9 cellular contexts compared by ENCODE assay signal in the genomic region with DNA sequence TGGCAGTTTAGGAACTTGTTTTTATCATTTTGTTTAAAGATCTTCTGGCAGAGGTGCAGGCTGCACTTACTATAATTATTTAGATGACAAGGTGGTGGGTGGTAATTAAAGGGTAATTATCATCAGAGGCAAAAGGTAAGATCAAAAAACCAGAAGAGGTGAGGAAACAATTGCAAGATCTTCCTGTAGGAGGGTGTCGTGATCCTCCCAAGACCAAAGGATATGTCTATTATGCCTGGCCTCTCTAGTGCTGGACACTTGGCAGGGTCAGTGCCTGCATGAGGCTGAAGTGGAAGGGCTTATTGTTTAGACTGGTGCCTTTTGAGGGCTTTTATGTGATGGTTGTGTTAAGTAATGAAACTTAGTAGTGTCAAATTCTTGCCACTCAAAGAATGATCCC. TPM values are rescaled to one million over a fixed set of nuclear protein-coding genes. Genes with fewer than 3 reads are reported as not detected.
DNase-seq lines count a peak whose midpoint lies in the region; ATAC-seq, FAIRE-seq and TF ChIP-seq lines count a peak whose summit lies in the region.
"Had no signal": no experiment of that assay in that cellular context is flagged by ENCODE, and none has a peak within 500 bp of the region (broad histone marks: within the 10 kb centered on the region; RNA-seq: fewer than 3 reads in every experiment).

No MANE protein-coding gene starts in this region.

- ATAC-seq in GM21737 (IDR thresholded peaks at IDR 0.05; ENCODE audit: unreplicated experiment) (no peak), HG03175 (IDR thresholded peaks at IDR 0.05; ENCODE audit: unreplicated experiment) (no peak)

- peaks cover 59% of the 10 kb centered on the region for H3K4me1 Mint-ChIP-seq in chondrocyte (ENCODE audit: low read depth)

- no peak overlapping the region for H3K27ac Mint-ChIP-seq in chondrocyte (ENCODE audit: unreplicated experiment)

- no peaks in the 10 kb centered on the region for H3K36me3 Mint-ChIP-seq in chondrocyte (ENCODE audit: low read depth)

- H3K4me3 Mint-ChIP-seq in chondrocyte (ENCODE audit: unreplicated experiment): peak overlapping the region; percentile 78

- no peaks in the 10 kb centered on the region for H3K9me3 Mint-ChIP-seq in chondrocyte (ENCODE audit: low read depth)

- no peaks in the 10 kb centered on the region for H3K27me3 Mint-ChIP-seq in chondrocyte (ENCODE audit: low read depth)

- DNase-seq in NCI-H1417 (lab: John Stamatoyannopoulos, UW) (peak in 2 of 3 experiments; percentile 37 to 72), NCI-H1417 treated with DMSO at 0.1 percent for 48 hours (lab: John Stamatoyannopoulos, UW) (no peak), NCI-H2227 treated with DMSO at 0.1 percent for 48 hours (lab: John Stamatoyannopoulos, UW) (peak; percentile 5), chondrocyte (ENCODE audit: low spot score) (no peak), pons (ENCODE audit: low spot score) (peak; percentile 62), frontal cortex (ENCODE audit: low spot score in 2 of 2) (no peak)

- peak; percentile 58 for TF ChIP-seq CTCF in chondrocyte (IDR thresholded peaks at IDR 0.05)

- FAIRE-seq in frontal cortex (lab: Jason Lieb, UNC): no peak
- FAIRE-seq: A204.1 had no signal

RNA-seq across cellular contexts. Expression of gene WAPL, which starts 1.8 kb away (rescaled TPM):
- 28.6 to 34.3 TPM (median 29.1 TPM) in 3 replicates for total RNA-seq in chondrocyte
- 76.2 TPM for total RNA-seq in frontal cortex

Comparison
In these comparisons a context has a peak if more than half of its experiments do, and no peak if none do; other contexts are left out.
1. DNase-seq: peak in NCI-H1417 (2 of 3), NCI-H2227 treated with DMSO at 0.1 percent for 48 hours (single experiment) and pons (single experiment); none in NCI-H1417 treated with DMSO at 0.1 percent for 48 hours (single experiment), chondrocyte (single experiment) and frontal cortex (0 of 2).